ENCODE assay signal across 1 cellular context in the genomic region with DNA sequence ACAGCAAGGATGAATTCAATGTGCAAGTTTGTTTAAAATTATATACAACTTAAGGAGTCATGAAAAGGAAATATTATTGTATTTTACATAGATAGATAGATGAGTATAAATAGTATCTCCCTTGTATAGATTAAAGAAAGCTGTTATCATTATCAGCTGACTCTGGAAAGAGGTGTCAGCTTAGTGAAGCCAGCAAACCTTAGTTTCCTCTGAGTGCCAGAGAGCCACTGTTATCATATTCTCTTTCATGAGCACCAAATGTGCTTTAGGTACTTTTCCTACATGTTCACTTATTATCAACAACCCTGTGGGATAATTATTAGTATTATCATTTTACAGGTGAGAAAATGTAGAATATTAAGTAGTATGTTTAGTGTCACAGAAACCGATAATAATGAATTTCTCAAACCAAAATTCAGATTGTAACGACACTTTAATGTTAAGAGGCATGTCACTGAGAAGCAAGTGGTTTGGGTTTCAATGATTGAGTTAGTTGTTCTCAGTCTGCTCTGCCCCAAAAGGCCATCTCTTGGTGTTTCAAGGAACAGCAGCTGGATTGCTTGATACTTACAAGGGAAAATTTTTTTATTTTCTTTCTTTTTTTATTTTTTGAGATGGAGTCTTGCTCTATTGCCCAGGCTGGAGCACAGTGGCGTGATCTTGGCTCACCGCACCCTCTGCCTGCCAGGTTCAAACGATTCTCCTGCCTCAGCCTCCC.
TF ChIP-seq lines count a peak whose summit lies in the region.

No MANE protein-coding gene starts in this region.

TF ChIP-seq in H1, 55 proteins besides CTCF, POLR2A, EP300 and RAD21:
- TF ChIP-seq SP4 (IDR thresholded peaks at IDR 0.05; ENCODE audit: low read length): no peak
